In genomic region chr11:61752925-61753551, GRCh38 we compare ENCODE assay signal across 9 cellular contexts. TPM values are rescaled to one million over a fixed set of nuclear protein-coding genes. Genes with fewer than 3 reads are reported as not detected.
A peak's percentile ranks its signal among the peaks of the same experiment; 100 is the strongest.
DNase-seq lines count a peak whose midpoint lies in the region; ATAC-seq and TF ChIP-seq lines count a peak whose summit lies in the region.
"Had no signal": no experiment of that assay in that cellular context is flagged by ENCODE, and none has a peak within 500 bp of the region (broad histone marks: within the 10 kb centered on the region; RNA-seq: fewer than 3 reads in every experiment).

No MANE protein-coding gene starts in this region.

- no peaks in the 10 kb centered on the region for H3K27me3 Mint-ChIP-seq in Calu3 (ENCODE audit: unreplicated experiment)
- peaks cover 21 to 37% of the 10 kb centered on the region in 2 donors for H3K27me3 Mint-ChIP-seq in T-cell

- TSS peak; percentile 63 for BruUV-seq in Calu3 (replicated peaks; lab: Mats Ljungman, UMichigan)

- peaks cover 59% of the 10 kb centered on the region for H3K4me1 Mint-ChIP-seq in Calu3 (ENCODE audit: low read depth, unreplicated experiment)
- peaks cover 5 to 29% (median 27%) of the 10 kb centered on the region in 3 donors for H3K4me1 Mint-ChIP-seq in T-cell

- no peak overlapping the region for H3K27ac ChIP-seq in psoas muscle
- H3K27ac ChIP-seq: epithelial cell of prostate had no signal

- no peaks in the 10 kb centered on the region for H3K36me3 ChIP-seq in psoas muscle (ENCODE audit: insufficient read depth in 1 of 2, low read depth in 1 of 2)

- H3K4me3 ChIP-seq in fibroblast of the aortic adventitia (ENCODE audit: low read depth, low read length) (peak overlapping the region; percentile 31), psoas muscle (peak overlapping the region; percentile 55)

- H3K9me3 Mint-ChIP-seq in Calu3 (ENCODE audit: low read depth, unreplicated experiment) (no peaks in the 10 kb centered on the region), T-cell (no peaks in the 10 kb centered on the region)

- no peaks in the 10 kb centered on the region for H3K9me3 ChIP-seq in psoas muscle

- DNase-seq in Calu3 (no peak), T-cell (peak in 1 of 34 experiments; percentile 3), fibroblast of the aortic adventitia (ENCODE audit: low read depth) (no peak), psoas muscle (no peak), activated gamma-delta T cell (lab: John Stamatoyannopoulos, UW) (no peak), DMS 273 treated with DMSO at 0.1 percent for 48 hours (lab: John Stamatoyannopoulos, UW) (no peak), NCI-H146 (lab: John Stamatoyannopoulos, UW) (no peak)

- TF ChIP-seq CTCF in Calu3 (IDR thresholded peaks at IDR 0.05; ENCODE audit: unreplicated experiment) (no peak), fibroblast of the aortic adventitia (IDR thresholded peaks at IDR 0.05; ENCODE audit: insufficient read depth, low read length) (no peak), psoas muscle (IDR thresholded peaks at IDR 0.05) (no peak)

- intact Hi-C loops in Calu3 (cut with micrococcal nuclease; ENCODE audit: unreplicated experiment) (no loop called here), psoas muscle (cut with DNase I) (no loop called here)

- ATAC-seq in T-cell (replicated peaks in 1 of 4) (peak in 2 of 4 experiments; percentile 6), psoas muscle (no peak), GM18861 (IDR thresholded peaks at IDR 0.05; ENCODE audit: unreplicated experiment) (no peak)

- POLR2A ChIA-PET in T-cell (lab: Charles Lee) = interaction anchor here in 1 of 2 donors (0.6 kb wide), 1 partner anchor 38 kb away, joined by 5 read pairs; no protein-coding TSS in a partner anchor

- 44 to 58% (median 44%) methylated on average over 13 to 17 of the region's 17 CpGs for WGBS in psoas muscle, 3 donors

- CTCF ChIA-PET in Calu3 (lab: Charles Lee) = interaction anchor here (0.6 to 1.1 kb wide), 6 partner anchors 20 to 194 kb away, joined by 3 to 8 read pairs (median 4); partner anchors contain the start of genes FEN1 and TMEM258
- CTCF ChIA-PET in T-cell (lab: Charles Lee) = no interaction called here

- H3K4me3 Mint-ChIP-seq in Calu3 (ENCODE audit: low read depth, unreplicated experiment) (peak overlapping the region; percentile 99), T-cell (peak overlapping the region; percentile 61 to 78 (median 65))

- no peaks in the 10 kb centered on the region for H3K4me1 ChIP-seq in psoas muscle

- H3K27ac Mint-ChIP-seq in Calu3 (ENCODE audit: unreplicated experiment) (peak overlapping the region; percentile 94), T-cell (no peak overlapping the region)

- H3K27me3 ChIP-seq in psoas muscle (ENCODE audit: insufficient read depth in 3 of 3, low read length in 2 of 3) = peaks cover 0 to 9% (median 3%) of the 10 kb centered on the region in 3 donors

- H3K36me3 Mint-ChIP-seq in Calu3 (ENCODE audit: insufficient read depth, unreplicated experiment) (peaks cover 53% of the 10 kb centered on the region), T-cell (no peaks in the 10 kb centered on the region)

RNA-seq across cellular contexts. Expression of gene MYRF, which starts 0.6 kb away (rescaled TPM):
- total RNA-seq in Calu3 (2022) (91.4 and 139 TPM in 2 replicates), T-cell (1 to 10 TPM in 4 of 5 donors, under 1 TPM in 1; 0.95 to 4.9 (median 1.5) TPM), fibroblast of the aortic adventitia (ENCODE audit: low replicate concordance) (0.16 and 0.18 TPM in 2 replicates), psoas muscle (under 1 TPM in 3 of 4 donors, not detected in 1; 0.15 to 0.24 (median 0.24) TPM)
- polyA plus RNA-seq in psoas muscle = under 1 TPM; 0.01 to 0.08 (median 0.08) TPM

RNA-seq across cellular contexts. Expression of gene TMEM258, which starts 39.4 kb away (rescaled TPM):
- total RNA-seq in Calu3 (2022) (140 and 146 TPM in 2 replicates), T-cell (10 to 100 TPM; 68.1 to 96.0 (median 87.8) TPM), fibroblast of the aortic adventitia (ENCODE audit: low replicate concordance) (14.1 and 98.1 TPM in 2 replicates), psoas muscle (10 to 100 TPM; 76.0 to 93.2 (median 80.9) TPM)
- polyA plus RNA-seq in psoas muscle = 100 to 1,000 TPM; 152 to 177 (median 159) TPM

RNA-seq across cellular contexts. Expression of gene FEN1, which starts 39.7 kb away (rescaled TPM):
- total RNA-seq in Calu3 (2022) (72.4 TPM in 2 replicates), T-cell (10 to 100 TPM in 4 of 5 donors, 1 to 10 TPM in 1; 8.5 to 12.6 (median 10.9) TPM), fibroblast of the aortic adventitia (ENCODE audit: low replicate concordance) (12.3 and 43.3 TPM in 2 replicates), psoas muscle (10 to 100 TPM in 2 of 4 donors, 1 to 10 TPM in 2; 5.7 to 10.5 (median 8.5) TPM)
- 10 to 100 TPM; 10.3 to 30.3 (median 17.1) TPM for polyA plus RNA-seq in psoas muscle

Comparison
In these comparisons a context has a peak if more than half of its experiments do, and no peak if none do; other contexts are left out.
1. RNA of gene MYRF, which starts 0.6 kb away (total RNA-seq): 91.4 to 139 TPM in Calu3; 0.95 to 4.9 TPM in T-cell, 0.15 to 0.24 TPM in psoas muscle and 0.16 to 0.18 TPM in fibroblast of the aortic adventitia; every median in the first group is over 10 times any median in the second.